ENCODE assay signal across 2 cellular contexts in genomic region chr2:200628461-200628860, GRCh38.
TF ChIP-seq lines count a peak whose summit lies in the region.
"Not testable (repeated sequence)": the region's sequence is repeated elsewhere in the genome, so short reads cannot be mapped to it uniquely, and the experiment has no call there.

No MANE protein-coding gene starts in this region.

TF ChIP-seq in A549, 52 proteins besides CTCF, POLR2A, EP300 and RAD21:
- not testable (repeated sequence) for TF ChIP-seq FOSL2 (IDR thresholded peaks at IDR 0.05)
- TF ChIP-seq FOSL2 (CRISPR knock-in tag; IDR thresholded peaks at IDR 0.05): peak; percentile 59

TF ChIP-seq in SK-N-SH, 30 proteins besides CTCF, POLR2A, EP300 and RAD21:
- peak; percentile 13; the same call in 1 of the 2 replicates for TF ChIP-seq FOSL2 (IDR thresholded peaks at IDR 0.05; ENCODE audit: borderline replicate concordance, low read depth)
